Comparison of ENCODE assay signal across 1 cellular context in genomic region chr1:31575373-31576140, GRCh38.
TF ChIP-seq lines count a peak whose summit lies in the region.

No MANE protein-coding gene starts in this region.

TF ChIP-seq in HepG2, 621 proteins besides CTCF, POLR2A, EP300 and RAD21 (continued from another document and continues in another):
- peak; percentile 81 for TF ChIP-seq NR2F6 (IDR thresholded peaks at IDR 0.05)
- TF ChIP-seq NR2F6 (CRISPR knock-in tag; IDR thresholded peaks at IDR 0.05): peak; percentile 80
- no peak for TF ChIP-seq ZNF3 (CRISPR knock-in tag; IDR thresholded peaks at IDR 0.05)
- peak; percentile 63 for TF ChIP-seq ZNF264 (CRISPR knock-in tag; IDR thresholded peaks at IDR 0.05)
- TF ChIP-seq NR3C1 (CRISPR knock-in tag; IDR thresholded peaks at IDR 0.05): no peak
- no peak for TF ChIP-seq ZNF263 (CRISPR knock-in tag; IDR thresholded peaks at IDR 0.05)
- TF ChIP-seq BCL6 (CRISPR knock-in tag; IDR thresholded peaks at IDR 0.05): peak; percentile 70; the same call in 1 of the 2 replicates
- TF ChIP-seq ZNF841 (CRISPR knock-in tag; IDR thresholded peaks at IDR 0.05; ENCODE audit: borderline replicate concordance): no peak
- TF ChIP-seq PTBP1 (IDR thresholded peaks at IDR 0.05; ENCODE audit: low read depth, low read length, poor library complexity, severe bottlenecking): no peak
- TF ChIP-seq NCOA5 (CRISPR knock-in tag; IDR thresholded peaks at IDR 0.05): no peak
- no peak for TF ChIP-seq AKAP8 (CRISPR knock-in tag; IDR thresholded peaks at IDR 0.05)
- TF ChIP-seq THAP8 (CRISPR knock-in tag; IDR thresholded peaks at IDR 0.05; ENCODE audit: borderline replicate concordance): no peak
- TF ChIP-seq GRHL1 (CRISPR knock-in tag; conservative IDR thresholded peaks at IDR 0.05): no peak
- peak; percentile 12; the same call in 1 of the 2 replicates for TF ChIP-seq SIX1 (CRISPR knock-in tag; IDR thresholded peaks at IDR 0.05; ENCODE audit: borderline replicate concordance)
- TF ChIP-seq IRF1 (CRISPR knock-in tag; IDR thresholded peaks at IDR 0.05; ENCODE audit: low read depth): no peak
- no peak for TF ChIP-seq ZNF256 (CRISPR knock-in tag; conservative IDR thresholded peaks at IDR 0.05)
- no peak for TF ChIP-seq KMT2A (CRISPR knock-in tag; IDR thresholded peaks at IDR 0.05)
- TF ChIP-seq ZNF577 (CRISPR knock-in tag; IDR thresholded peaks at IDR 0.05; ENCODE audit: borderline replicate concordance, low read depth): no peak
- TF ChIP-seq ZBTB33 (CRISPR knock-in tag; IDR thresholded peaks at IDR 0.05): no peak
- TF ChIP-seq ZNF431 (CRISPR knock-in tag; IDR thresholded peaks at IDR 0.05; ENCODE audit: borderline replicate concordance, low read depth): 0 out of 2 replicates have a peak, but pooled peaks have one; percentile 48
- TF ChIP-seq ZNF747 (CRISPR knock-in tag; IDR thresholded peaks at IDR 0.05; ENCODE audit: borderline replicate concordance): no peak
- TF ChIP-seq SALL2 (CRISPR knock-in tag; IDR thresholded peaks at IDR 0.05): no peak
- no peak for TF ChIP-seq ZSCAN9 (CRISPR knock-in tag; IDR thresholded peaks at IDR 0.05; ENCODE audit: borderline replicate concordance)
- TF ChIP-seq ZNF652 (CRISPR knock-in tag; IDR thresholded peaks at IDR 0.05; ENCODE audit: borderline replicate concordance, low read depth): no peak
- TF ChIP-seq ZNF589 (CRISPR knock-in tag; conservative IDR thresholded peaks at IDR 0.05): no peak
- TF ChIP-seq ZNF138 (CRISPR knock-in tag; IDR thresholded peaks at IDR 0.05; ENCODE audit: low read depth): no peak
- no peak for TF ChIP-seq ZNF83 (CRISPR knock-in tag; IDR thresholded peaks at IDR 0.05; ENCODE audit: borderline replicate concordance)
- no peak for TF ChIP-seq ZNF674 (CRISPR knock-in tag; IDR thresholded peaks at IDR 0.05; ENCODE audit: low read depth)
- no peak for TF ChIP-seq HNRNPLL (IDR thresholded peaks at IDR 0.05; ENCODE audit: low read depth, low read length, poor library complexity, severe bottlenecking)
- TF ChIP-seq TARDBP (CRISPR knock-in tag; IDR thresholded peaks at IDR 0.05): peak; percentile 71; the same call in 1 of the 2 replicates
- TF ChIP-seq SMARCE1 (IDR thresholded peaks at IDR 0.05; ENCODE audit: borderline replicate concordance): no peak
- TF ChIP-seq RBM22 (optimal IDR thresholded peaks at IDR 0.05; ENCODE audit: low read length): no peak
- no peak for TF ChIP-seq ZNF616 (CRISPR knock-in tag; IDR thresholded peaks at IDR 0.05; ENCODE audit: low read depth)
- TF ChIP-seq GABPA (IDR thresholded peaks at IDR 0.05; ENCODE audit: low read depth, low read length): no peak
- no peak; the same call in 1 of the 2 replicates for TF ChIP-seq GABPA (CRISPR knock-in tag; IDR thresholded peaks at IDR 0.05; ENCODE audit: low read depth)
- no peak for TF ChIP-seq MXD1 (CRISPR knock-in tag; IDR thresholded peaks at IDR 0.05)
- TF ChIP-seq CERS6 (CRISPR knock-in tag; IDR thresholded peaks at IDR 0.05): no peak
- TF ChIP-seq CENPBD1 (CRISPR knock-in tag; IDR thresholded peaks at IDR 0.05; ENCODE audit: borderline replicate concordance, low read depth): no peak
- TF ChIP-seq ZNF710 (CRISPR knock-in tag; IDR thresholded peaks at IDR 0.05; ENCODE audit: borderline replicate concordance): no peak
- no peak for TF ChIP-seq SP2 (CRISPR knock-in tag; IDR thresholded peaks at IDR 0.05)
- no peak for TF ChIP-seq U2AF2 (IDR thresholded peaks at IDR 0.05; ENCODE audit: low read depth, low read length)
- peak; percentile 10; the same call in 1 of the 2 replicates for TF ChIP-seq SP4 (CRISPR knock-in tag; IDR thresholded peaks at IDR 0.05)
- TF ChIP-seq KDM3A (CRISPR knock-in tag; IDR thresholded peaks at IDR 0.05; ENCODE audit: low read depth): no peak
- TF ChIP-seq NPAS2 (CRISPR knock-in tag; IDR thresholded peaks at IDR 0.05; ENCODE audit: borderline replicate concordance): no peak
- no peak for TF ChIP-seq TERF1 (CRISPR knock-in tag; IDR thresholded peaks at IDR 0.05)
- TF ChIP-seq ZBED4 (CRISPR knock-in tag; IDR thresholded peaks at IDR 0.05; ENCODE audit: borderline replicate concordance): no peak; the same call in 1 of the 2 replicates
- no peak; the same call in 1 of the 2 replicates for TF ChIP-seq ZNF792 (CRISPR knock-in tag; IDR thresholded peaks at IDR 0.05)
- TF ChIP-seq ETV6 (CRISPR knock-in tag; conservative IDR thresholded peaks at IDR 0.05): no peak
- TF ChIP-seq ZBTB7B (CRISPR knock-in tag; IDR thresholded peaks at IDR 0.05): peak; percentile 81
- TF ChIP-seq ZNF260 (CRISPR knock-in tag; IDR thresholded peaks at IDR 0.05; ENCODE audit: borderline replicate concordance, low read depth): no peak
- TF ChIP-seq ATF5 (CRISPR knock-in tag; IDR thresholded peaks at IDR 0.05; ENCODE audit: low read depth): no peak
- TF ChIP-seq HOXA9 (CRISPR knock-in tag; IDR thresholded peaks at IDR 0.05; ENCODE audit: borderline replicate concordance): no peak
- TF ChIP-seq ZNF121 (CRISPR knock-in tag; IDR thresholded peaks at IDR 0.05): no peak
- TF ChIP-seq IKZF4 (CRISPR knock-in tag; IDR thresholded peaks at IDR 0.05; ENCODE audit: borderline replicate concordance, low read depth, not compliant biosample characterization): no peak
- TF ChIP-seq FOXO1 (CRISPR knock-in tag; IDR thresholded peaks at IDR 0.05): peak; percentile 32; the same call in 1 of the 2 replicates
- TF ChIP-seq ZNF563 (CRISPR knock-in tag; IDR thresholded peaks at IDR 0.05): no peak
- TF ChIP-seq FOXM1 (CRISPR knock-in tag; IDR thresholded peaks at IDR 0.05): no peak
- TF ChIP-seq ZNF773 (CRISPR knock-in tag; IDR thresholded peaks at IDR 0.05; ENCODE audit: borderline replicate concordance): no peak
